Comparison of ENCODE assay signal across 14 cellular contexts in the genomic region with DNA sequence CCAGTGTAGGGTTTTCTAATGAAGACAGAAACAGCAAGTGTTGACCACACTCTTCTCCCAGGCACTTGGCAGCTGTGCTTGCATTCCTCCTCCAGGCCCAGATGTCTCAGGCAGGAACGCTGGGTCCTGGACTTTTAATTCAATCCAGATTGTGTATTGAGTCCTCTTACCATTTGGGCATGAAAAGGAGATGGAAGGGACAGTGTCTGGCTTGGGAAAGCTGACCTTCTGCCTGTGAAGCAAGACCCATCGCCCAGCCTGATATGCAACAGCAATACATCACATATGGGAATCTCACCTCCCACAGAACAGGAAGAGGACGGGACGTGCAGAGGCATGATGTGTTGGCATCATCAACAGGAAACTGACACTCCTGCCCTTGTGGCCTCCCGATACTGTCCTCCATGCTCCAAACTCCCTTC.
A peak's percentile ranks its signal among the peaks of the same experiment; 100 is the strongest.
DNase-seq lines count a peak whose midpoint lies in the region; ATAC-seq and TF ChIP-seq lines count a peak whose summit lies in the region.
"Had no signal": no experiment of that assay in that cellular context is flagged by ENCODE, and none has a peak within 500 bp of the region (broad histone marks: within the 10 kb centered on the region; RNA-seq: fewer than 3 reads in every experiment).

No MANE protein-coding gene starts in this region.

- no peak overlapping the region for H2BK12ac ChIP-seq in neuronal stem cell (ENCODE audit: low read length)

- WGBS in neuronal stem cell (ENCODE audit: extremely low coverage in 2 of 2, insufficient read length in 2 of 2, insufficient replicate concordance in 1 of 2), 2 donors = no CpG with 5 or more reads among the region's 5 CpGs

- POLR2A ChIA-PET in AG04450 (lab: Yijun Ruan, JAX) = no interaction called here

- H3K27ac ChIP-seq in AG04450 (ENCODE audit: low read depth, low read length) = peak overlapping the region; percentile 0
- H3K27ac ChIP-seq in osteoblast (ENCODE audit: low read depth, low read length) = peak overlapping the region; percentile 24
- H3K27ac ChIP-seq in neuronal stem cell (replicated peaks; ENCODE audit: low read length) = no peak overlapping the region
- H3K27ac ChIP-seq: A549 had no signal

- H3K9ac ChIP-seq in adipocyte (ENCODE audit: low read length) = peak overlapping the region; percentile 75
- no peak overlapping the region for H3K9ac ChIP-seq in neuronal stem cell (ENCODE audit: low read depth, low read length, poor library complexity)

- ATAC-seq in HG03442 (IDR thresholded peaks at IDR 0.05; ENCODE audit: unreplicated experiment) (no peak), HG03469 (IDR thresholded peaks at IDR 0.05; ENCODE audit: unreplicated experiment) (no peak)
- ATAC-seq: A549 had no signal

- no peak overlapping the region for H3K14ac ChIP-seq in neuronal stem cell (ENCODE audit: low read length)

- H3K4ac ChIP-seq in neuronal stem cell (ENCODE audit: low read length) = no peak overlapping the region

- H3K27me3 ChIP-seq in AG04450 (ENCODE audit: control insufficient read depth, insufficient read depth, low read length) = no peaks in the 10 kb centered on the region
- H3K27me3 ChIP-seq in adipocyte (replicated peaks; ENCODE audit: control insufficient read depth, insufficient read depth, low read length) = no peaks in the 10 kb centered on the region
- H3K27me3 ChIP-seq in osteoblast (ENCODE audit: insufficient read depth, low read length) = no peaks in the 10 kb centered on the region
- H3K27me3 ChIP-seq in neuronal stem cell (ENCODE audit: control insufficient read depth in 3 of 3, insufficient read depth in 3 of 3, low read depth in 1 of 3, low read length in 3 of 3) = no peaks in the 10 kb centered on the region

- CTCF ChIA-PET in AG04450 (lab: Charles Lee) = no interaction called here

- peak overlapping the region; percentile 0 for H3K4me2 ChIP-seq in osteoblast (ENCODE audit: insufficient read depth, low read length)
- no peak overlapping the region for H3K4me2 ChIP-seq in neuronal stem cell (ENCODE audit: insufficient read depth, low read length, poor library complexity, severe bottlenecking)
- H3K4me2 ChIP-seq: A549 had no signal

- H2BK5ac ChIP-seq in neuronal stem cell (ENCODE audit: low read length) = no peak overlapping the region

- H3K23ac ChIP-seq in neuronal stem cell (ENCODE audit: low read depth, low read length, poor library complexity) = no peak overlapping the region

- H3K4me3 ChIP-seq in AG04450 (ENCODE audit: low read depth, low read length) (no peak overlapping the region), adipocyte (ENCODE audit: low read length) (peak overlapping the region; percentile 44), fibroblast of pulmonary artery (replicated peaks; ENCODE audit: low read depth, low read length) (no peak overlapping the region), osteoblast (ENCODE audit: insufficient read depth, low read length) (no peak overlapping the region), neuronal stem cell (ENCODE audit: low read length in 2 of 2) (no peak overlapping the region)
- H3K4me3 ChIP-seq: A549 had no signal

- no peak overlapping the region for H4K91ac ChIP-seq in neuronal stem cell (ENCODE audit: low read depth, low read length, poor library complexity)

- no peak for TF ChIP-seq CTCF in AG04450 (IDR thresholded peaks at IDR 0.05; ENCODE audit: low read depth, low read length)
- TF ChIP-seq CTCF in fibroblast of pulmonary artery (IDR thresholded peaks at IDR 0.05; ENCODE audit: low read length, missing control alignments) = no peak
- TF ChIP-seq CTCF in osteoblast (IDR thresholded peaks at IDR 0.05; ENCODE audit: extremely low read depth, low read depth, low read length) = no peak

- H2AFZ ChIP-seq in osteoblast (ENCODE audit: low read length) (peak overlapping the region; percentile 36), neuronal stem cell (ENCODE audit: low read length) (no peak overlapping the region)

- no peaks in the 10 kb centered on the region for H4K20me1 ChIP-seq in osteoblast (ENCODE audit: insufficient read depth, low read length)

- H3K4me1 ChIP-seq in adipocyte (ENCODE audit: control insufficient read depth, insufficient read depth, low read length) (peaks cover 25% of the 10 kb centered on the region), osteoblast (ENCODE audit: insufficient read depth, low read length) (peaks cover 15% of the 10 kb centered on the region), neuronal stem cell (ENCODE audit: control insufficient read depth in 2 of 2, insufficient read depth in 1 of 2, low read depth in 1 of 2, low read length in 2 of 2) (no peaks in the 10 kb centered on the region)
- H3K4me1 ChIP-seq: A549 had no signal

- no peak overlapping the region for H3K18ac ChIP-seq in neuronal stem cell (ENCODE audit: low read length)

- DNase-seq in AG04450 (ENCODE audit: low read depth, low spot score) (peak; percentile 52), adipocyte (ENCODE audit: low read depth) (peak; percentile 94), fibroblast of pulmonary artery (ENCODE audit: low read depth) (peak; percentile 89), osteoblast (ENCODE audit: insufficient read length, low spot score, missing footprints) (peak; percentile 83), neuronal stem cell (ENCODE audit: low spot score) (no peak), HUDEP-2 (lab: John Stamatoyannopoulos, UW; ENCODE audit: unreplicated experiment in 76 of 76) (no peak)
- DNase-seq: activated naive CD4-positive, alpha-beta T cell treated with anti-CD3 and anti-CD28 coated beads, Interleukin-2, amount 10 ng/mL, durations not matched to agents 7 days and 5 days; erythroblast; mesendoderm; NCI-H748 treated with DMSO at 0.1 percent for 48 hours; SW 1271 had no signal

- H4K8ac ChIP-seq in neuronal stem cell (ENCODE audit: low read depth, low read length) = no peak overlapping the region

- no peaks in the 10 kb centered on the region for H3K79me2 ChIP-seq in osteoblast (ENCODE audit: insufficient read depth, low read length)

- H2BK120ac ChIP-seq in neuronal stem cell (ENCODE audit: low read depth, low read length) = no peak overlapping the region

- H2BK15ac ChIP-seq in neuronal stem cell (ENCODE audit: low read length) = no peak overlapping the region

- no peaks in the 10 kb centered on the region for H3K9me3 ChIP-seq in AG04450 (ENCODE audit: control insufficient read depth, insufficient read depth, low read length)
- H3K9me3 ChIP-seq in adipocyte (ENCODE audit: control insufficient read depth, low read length) = no peaks in the 10 kb centered on the region
- H3K9me3 ChIP-seq in osteoblast (ENCODE audit: low read depth, low read length) = no peaks in the 10 kb centered on the region
- H3K9me3 ChIP-seq in neuronal stem cell (replicated peaks in 1 of 2; ENCODE audit: control insufficient read depth in 2 of 2, insufficient read depth in 1 of 2, low read depth in 1 of 2, low read length in 2 of 2) = no peaks in the 10 kb centered on the region
- H3K9me3 ChIP-seq: A549 had no signal

- H3K79me1 ChIP-seq in neuronal stem cell (ENCODE audit: low read depth, low read length) = no peaks in the 10 kb centered on the region

- H3K36me3 ChIP-seq in adipocyte (ENCODE audit: control insufficient read depth, insufficient read depth, low read length, severe bottlenecking) = no peaks in the 10 kb centered on the region
- H3K36me3 ChIP-seq in osteoblast (ENCODE audit: insufficient read depth, low read length) = no peaks in the 10 kb centered on the region
- no peaks in the 10 kb centered on the region for H3K36me3 ChIP-seq in neuronal stem cell (replicated peaks in 1 of 2; ENCODE audit: control insufficient read depth in 2 of 2, insufficient read depth in 2 of 2, low read length in 2 of 2)

- no peak overlapping the region for H2AK5ac ChIP-seq in neuronal stem cell (ENCODE audit: low read depth, low read length)

Comparison
In these comparisons a context has a peak if more than half of its experiments do, and no peak if none do; other contexts are left out.
1. DNase-seq: peak in AG04450 (single experiment), adipocyte (single experiment), fibroblast of pulmonary artery (single experiment) and osteoblast (single experiment); none in neuronal stem cell (single experiment) and HUDEP-2 (0 of 76).